18 cellular contexts compared by ENCODE assay signal in the genomic region with DNA sequence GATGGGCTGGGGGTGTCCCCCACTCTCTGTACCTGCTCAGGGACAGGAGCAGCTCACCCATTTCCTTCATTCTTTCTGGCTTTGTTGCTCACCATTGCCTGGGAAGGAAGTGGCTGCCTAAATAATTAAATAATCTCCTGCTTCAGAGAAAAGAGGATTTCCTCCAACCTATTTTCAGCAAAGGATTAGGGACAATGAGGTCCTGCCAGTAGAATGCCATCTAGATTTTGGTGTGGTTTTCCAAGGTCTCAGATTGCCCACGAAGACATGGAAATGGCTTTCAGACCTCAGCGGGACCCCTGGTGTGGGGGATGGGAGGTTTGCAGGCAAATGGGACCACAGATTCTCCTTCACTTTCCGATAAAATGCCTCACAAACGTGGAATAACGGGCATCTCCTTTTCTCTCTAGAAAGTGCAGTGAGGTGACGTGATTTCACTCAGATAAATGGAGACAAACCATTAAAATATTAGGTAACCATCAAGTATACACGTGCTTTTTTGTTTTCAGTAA. TPM values are rescaled to one million over a fixed set of nuclear protein-coding genes. Genes with fewer than 3 reads are reported as not detected.
DNase-seq lines count a peak whose midpoint lies in the region; ATAC-seq, FAIRE-seq and TF ChIP-seq lines count a peak whose summit lies in the region.
"Had no signal": no experiment of that assay in that cellular context is flagged by ENCODE, and none has a peak within 500 bp of the region (broad histone marks: within the 10 kb centered on the region; RNA-seq: fewer than 3 reads in every experiment).

No MANE protein-coding gene starts in this region.

- no peak for TF ChIP-seq POLR2A in heart left ventricle (IDR thresholded peaks at IDR 0.05)
- TF ChIP-seq POLR2A in K562 (conservative IDR thresholded peaks at IDR 0.05): no peak
- no peak for TF ChIP-seq POLR2A in transverse colon (IDR thresholded peaks at IDR 0.05)

- FAIRE-seq in K562 (lab: Jason Lieb, UNC): no peak
- FAIRE-seq: GM12891 had no signal

- POLR2A ChIA-PET in K562 (lab: Yijun Ruan, JAX): no interaction called here

- H3K4me1 ChIP-seq in heart left ventricle: peaks cover 0 to 67% (median 30%) of the 10 kb centered on the region in 12 donors
- H3K4me1 ChIP-seq in K562 (replicated peaks in 1 of 2; ENCODE audit: control insufficient read depth in 2 of 2, insufficient read depth in 2 of 2, low read length in 2 of 2): peaks cover 54 to 55% of the 10 kb centered on the region in 2 experiments
- peaks cover 7 to 20% of the 10 kb centered on the region in 2 donors for H3K4me1 ChIP-seq in lung (ENCODE audit: control insufficient read depth in 2 of 2, insufficient read depth in 2 of 2, low read length in 2 of 2)
- H3K4me1 ChIP-seq in transverse colon: no peaks in the 10 kb centered on the region
- H3K4me1 ChIP-seq: foreskin keratinocyte, HAP-1 had no signal

- in situ Hi-C loops in K562 (cut with MboI): no loop called here
- in situ Hi-C loops in transverse colon (cut with MboI; ENCODE audit: low pct_ligation_motif_present in 1 of 4, low pct_unique_long_range_greater_than_20kb in 1 of 4, low sequenced_read_pairs in 3 of 4): no loop called here

- H3K79me2 ChIP-seq in K562 (ENCODE audit: control insufficient read depth, insufficient read depth, low read length): peaks cover 80% of the 10 kb centered on the region

- H4K20me1 ChIP-seq in K562 (replicated peaks; ENCODE audit: control insufficient read depth, insufficient read depth, low read length): peaks cover 36% of the 10 kb centered on the region

- ATAC-seq in heart left ventricle (peak in 1 of 4 donors; percentile 27), left ventricle myocardium superior (no peak), K562 (no peak), lung (ENCODE audit: insufficient read depth, low FRiP score) (no peak), HG02840 (IDR thresholded peaks at IDR 0.05; ENCODE audit: low FRiP score, unreplicated experiment) (no peak)
- ATAC-seq: foreskin keratinocyte had no signal

- intact Hi-C loops in heart left ventricle (cut with DNase I) (no loop called here), left ventricle myocardium superior (cut with micrococcal nuclease) (no loop called here), K562 (cut with micrococcal nuclease) (no loop called here), transverse colon (cut with DNase I; ENCODE audit: low total_unique reads) (loop anchor here (5.0 kb wide), 1 partner anchor 42 kb away; no protein-coding TSS in a partner anchor)

- H3K36me3 ChIP-seq in heart left ventricle (no peaks in the 10 kb centered on the region), K562 (ENCODE audit: control insufficient read depth, insufficient read depth, low read length) (peaks cover 10% of the 10 kb centered on the region; the same call in 1 of the 3 replicates), lung (ENCODE audit: control insufficient read depth in 2 of 2, insufficient read depth in 2 of 2, low read length in 2 of 2) (peaks cover 0 to 2% of the 10 kb centered on the region in 2 donors), transverse colon (no peaks in the 10 kb centered on the region)
- H3K36me3 ChIP-seq: brain microvascular endothelial cell, HAP-1 had no signal

- WGBS in heart left ventricle, 4 donors: 45 to 59% (median 57%) methylated on average over 7 of the region's 7 CpGs
- WGBS in K562 (ENCODE audit: insufficient coverage, low coverage, missing lambda C conversion rate): 60% methylated on average over 2 of the region's 7 CpGs
- 47 to 65% methylated on average over 7 of the region's 7 CpGs for WGBS in lung, 2 donors
- 74 to 83% methylated on average over 1 to 7 of the region's 7 CpGs for WGBS in transverse colon (ENCODE audit: low coverage in 1 of 2), 2 donors

- H3K4me2 ChIP-seq in K562 (ENCODE audit: insufficient read depth, low read length): 0 out of 2 replicates have a peak overlapping the region, but pooled peaks have one; percentile 32

- CTCF ChIA-PET in K562 (lab: Yijun Ruan, JAX; ENCODE audit: low intra/inter-chr PET ratio): no interaction called here

- H3K27me3 ChIP-seq in heart left ventricle (no peaks in the 10 kb centered on the region), K562 (ENCODE audit: control insufficient read depth in 2 of 2, insufficient read depth in 2 of 2, low read length in 2 of 2) (no peaks in the 10 kb centered on the region), lung (ENCODE audit: control insufficient read depth, insufficient read depth) (no peaks in the 10 kb centered on the region), transverse colon (no peaks in the 10 kb centered on the region)
- H3K27me3 ChIP-seq: brain microvascular endothelial cell, foreskin keratinocyte had no signal

- H3K4me3 ChIP-seq in heart left ventricle (peak overlapping the region in 7 of 12 donors; percentile 0 to 32 (median 15)), K562 (no peak overlapping the region), lung (no peak overlapping the region), transverse colon (no peak overlapping the region)
- H3K4me3 ChIP-seq: HAP-1 had no signal

- H3K9me1 ChIP-seq in K562 (ENCODE audit: control insufficient read depth, insufficient read depth, low read length): peaks cover 14% of the 10 kb centered on the region

- BruUV-seq in K562 (replicated peaks; lab: Mats Ljungman, UMichigan): no TSS peak

- no peaks in the 10 kb centered on the region for H3K9me3 ChIP-seq in heart left ventricle
- H3K9me3 ChIP-seq in K562 (replicated peaks; ENCODE audit: control insufficient read depth, insufficient read depth, low read depth, low read length): no peaks in the 10 kb centered on the region
- no peaks in the 10 kb centered on the region for H3K9me3 ChIP-seq in lung (ENCODE audit: control insufficient read depth in 2 of 2, insufficient read depth in 1 of 2, low read length in 1 of 2)
- H3K9me3 ChIP-seq in transverse colon: no peaks in the 10 kb centered on the region
- H3K9me3 ChIP-seq: HAP-1 had no signal

- TF ChIP-seq CTCF in heart left ventricle (IDR thresholded peaks at IDR 0.05) (no peak), K562 (IDR thresholded peaks at IDR 0.05 in 2 of 3, conservative IDR thresholded peaks at IDR 0.05 in 1 of 3; ENCODE audit: insufficient read depth in 2 of 3, low read depth in 1 of 3, low read length in 3 of 3) (no peak), lung (IDR thresholded peaks at IDR 0.05; ENCODE audit: control extremely low read depth, extremely low read depth) (no peak), transverse colon (IDR thresholded peaks at IDR 0.05) (no peak)

- H3K27ac ChIP-seq in heart left ventricle (peak overlapping the region; percentile 4 to 79 (median 63)), K562 (ENCODE audit: extremely low read depth, low read depth, low read length) (no peak overlapping the region), lung (ENCODE audit: low read depth in 1 of 2, low read length in 1 of 2) (peak overlapping the region; percentile 29 to 66), transverse colon (no peak overlapping the region)
- H3K27ac ChIP-seq: brain microvascular endothelial cell, foreskin keratinocyte, HL-60 had no signal

- H3K9ac ChIP-seq in K562 (ENCODE audit: insufficient read depth in 1 of 2, low read depth in 2 of 2, low read length in 2 of 2): peak overlapping the region in 1 of 2 experiments; percentile 35; a peak in 1 of 4 replicates

- no peak overlapping the region for H2AFZ ChIP-seq in K562 (ENCODE audit: low read depth, low read length)

- TF ChIP-seq EP300 in K562 (IDR thresholded peaks at IDR 0.05; ENCODE audit: low read length): no peak
- TF ChIP-seq EP300 in transverse colon (IDR thresholded peaks at IDR 0.05; ENCODE audit: low read depth): no peak

- peak in 1 of 5 donors; percentile 8 for DNase-seq in heart left ventricle
- DNase-seq in left ventricle myocardium superior: no peak
- DNase-seq in K562 (ENCODE audit: extremely low read depth in 1 of 4, low spot score in 3 of 4): no peak
- DNase-seq in lung (ENCODE audit: low spot score): no peak
- peak; percentile 4 for DNase-seq in transverse colon
- DNase-seq in stimulated activated CD4-positive, alpha-beta T cell treated with anti-CD3 and anti-CD28 coated beads, Interleukin-15, amount 100 ng/mL, for 24 hours: no peak
- DNase-seq in mucosa of gallbladder (ENCODE audit: low spot score): no peak
- DNase-seq: activated T-cell treated with anti-CD3 and anti-CD28 coated beads, Interleukin-2, amount 50 U/mL, for 4 hours; brain microvascular endothelial cell; foreskin keratinocyte; IMR-90; kidney glomerular epithelial cell; NCI-H748 treated with DMSO at 0.1 percent for 48 hours; stimulated activated CD4-positive, alpha-beta T cell treated with anti-CD3 and anti-CD28 coated beads, Interleukin-4, amount 100 ng/mL, for 1 hour had no signal

- no peak for TF ChIP-seq RAD21 in K562 (CRISPR knock-in tag; conservative IDR thresholded peaks at IDR 0.05 in 1 of 2, IDR thresholded peaks at IDR 0.05 in 1 of 2)

TF ChIP-seq in K562, 482 proteins besides CTCF, POLR2A, EP300 and RAD21 (continues in another document):
- TF ChIP-seq MTA1 (IDR thresholded peaks at IDR 0.05; ENCODE audit: borderline replicate concordance): no peak

RNA-seq across cellular contexts. Expression of a gene that starts 14.9 kb away (rescaled TPM):
- total RNA-seq in heart left ventricle (100 to 1,000 TPM in 5 of 9 donors, 10 to 100 TPM in 4; 51.4 to 146 (median 110) TPM), left ventricle myocardium superior (102 TPM), K562 (2014; rRNA removed) (4.2 and 5.4 TPM in 2 replicates), K562 (2014; rRNA removed; fragmentation: Illumina TruSeq; extraction: Trizol) (4.8 and 5.5 TPM in 2 replicates), K562 (2015; rRNA removed; fragmentation: Illumina TruSeq; extraction: Trizol) (3.4 TPM in 2 replicates), K562 (2021) (28.6 and 34.2 TPM in 2 replicates), lung (100 to 1,000 TPM; 262 to 317 TPM), transverse colon (10 to 100 TPM; 10.2 to 17.5 (median 13.3) TPM), mucosa of gallbladder (191 TPM)
- polyA plus RNA-seq in heart left ventricle (10 to 100 TPM; 20.5 to 91.2 TPM), K562 (2011; rRNA removed) (2.9 and 4.3 TPM in 2 replicates), K562 (2014; fragmentation: Illumina TruSeq; extraction: Trizol) (9.0 and 11.1 TPM in 2 replicates), K562 (2014; fragmentation: Nextera tagmentation; extraction: Ambion mirVana) (under 1 TPM; 0.38 to 0.55 TPM), K562 (2014; rRNA removed) (8.4 and 8.6 TPM in 2 replicates), lung (10 to 100 TPM; 46.3 to 62.9 TPM)
- total RNA-seq in K562 (2011; cell fraction: chromatin; rRNA removed; ENCODE audit: low replicate concordance): 106 and 127 TPM in 2 replicates
- 46.5 and 55.5 TPM in 2 replicates for total RNA-seq in K562 (2011; cell fraction: nucleolus; rRNA removed)
- 73.7 and 99.4 TPM in 2 replicates for total RNA-seq in K562 (2011; cell fraction: nucleoplasm; rRNA removed)
- 3.6 and 3.8 TPM in 2 replicates for polyA plus RNA-seq in K562 (2011; cell fraction: cytosol; rRNA removed)
- 41.4 and 54.7 TPM in 2 replicates for polyA plus RNA-seq in K562 (2011; cell fraction: nucleus; rRNA removed)
- polyA plus RNA-seq in K562 (2012): 9.8 and 16.5 TPM in 2 replicates
- polyA minus RNA-seq in K562 (2011; rRNA and poly(A)+ RNA removed): 8.1 and 10.1 TPM in 2 replicates
- polyA minus RNA-seq in K562 (2011; cell fraction: cytosol; rRNA and poly(A)+ RNA removed): 9.3 and 15.4 TPM in 2 replicates
- 19.8 and 28.4 TPM in 2 replicates for polyA minus RNA-seq in K562 (2011; cell fraction: nucleus; rRNA and poly(A)+ RNA removed)

Comparison
In these comparisons a context has a peak if more than half of its experiments do, and no peak if none do; other contexts are left out.
1. H3K27ac ChIP-seq: peak in heart left ventricle (12 of 12) and lung (2 of 2); none in K562 (single experiment) and transverse colon (0 of 4).
2. H3K4me3 ChIP-seq: peak in heart left ventricle (7 of 12); none in K562 (single experiment), lung (single experiment) and transverse colon (0 of 4).